1 cellular context compared by ENCODE assay signal in the genomic region with DNA sequence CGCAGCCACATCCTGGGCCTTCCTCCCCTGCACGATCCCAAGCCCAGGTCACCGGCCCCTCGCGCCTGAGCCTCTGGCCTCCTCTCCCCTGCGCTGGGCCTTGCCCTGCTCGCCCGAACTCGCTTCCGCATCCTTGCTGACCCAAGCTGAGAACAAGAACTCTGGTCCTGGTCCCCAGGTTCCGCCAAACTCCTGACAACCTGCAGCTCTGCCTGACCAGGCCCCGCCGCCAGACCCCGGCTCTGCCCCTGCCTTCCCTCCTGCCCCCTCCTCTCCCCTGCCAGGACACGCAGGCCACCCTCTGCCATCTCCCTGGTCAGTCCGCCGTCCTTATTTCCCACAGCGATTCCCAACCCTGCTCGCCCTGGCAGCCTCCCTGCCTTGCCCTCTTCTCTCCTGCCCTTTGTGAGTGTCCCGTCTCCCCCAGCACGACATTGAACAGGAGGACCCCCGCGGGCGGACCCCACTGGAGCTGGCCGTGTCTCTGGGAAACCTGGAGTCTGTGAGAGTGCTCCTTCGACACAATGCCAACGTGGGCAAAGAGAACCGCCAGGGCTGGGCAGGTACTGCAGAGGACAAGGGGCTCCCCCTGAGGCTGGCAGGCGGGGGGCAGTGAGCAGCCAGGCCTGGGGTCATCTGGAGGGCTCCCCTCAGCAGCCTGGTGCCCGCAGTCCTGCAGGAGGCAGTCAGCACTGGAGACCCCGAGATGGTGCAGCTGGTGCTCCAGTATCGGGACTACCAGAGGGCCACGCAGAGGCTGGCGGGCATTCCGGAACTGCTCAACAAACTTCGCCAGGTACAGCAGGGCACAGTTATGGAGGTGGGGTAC.
TF ChIP-seq lines count a peak whose summit lies in the region.

No MANE protein-coding gene starts in this region.

TF ChIP-seq in SK-N-SH treated with all-trans-retinoic acid at 6 μM for 48 hours, 23 proteins besides CTCF, POLR2A, EP300 and RAD21 (continued from another document):
- TF ChIP-seq, protein P1, sequence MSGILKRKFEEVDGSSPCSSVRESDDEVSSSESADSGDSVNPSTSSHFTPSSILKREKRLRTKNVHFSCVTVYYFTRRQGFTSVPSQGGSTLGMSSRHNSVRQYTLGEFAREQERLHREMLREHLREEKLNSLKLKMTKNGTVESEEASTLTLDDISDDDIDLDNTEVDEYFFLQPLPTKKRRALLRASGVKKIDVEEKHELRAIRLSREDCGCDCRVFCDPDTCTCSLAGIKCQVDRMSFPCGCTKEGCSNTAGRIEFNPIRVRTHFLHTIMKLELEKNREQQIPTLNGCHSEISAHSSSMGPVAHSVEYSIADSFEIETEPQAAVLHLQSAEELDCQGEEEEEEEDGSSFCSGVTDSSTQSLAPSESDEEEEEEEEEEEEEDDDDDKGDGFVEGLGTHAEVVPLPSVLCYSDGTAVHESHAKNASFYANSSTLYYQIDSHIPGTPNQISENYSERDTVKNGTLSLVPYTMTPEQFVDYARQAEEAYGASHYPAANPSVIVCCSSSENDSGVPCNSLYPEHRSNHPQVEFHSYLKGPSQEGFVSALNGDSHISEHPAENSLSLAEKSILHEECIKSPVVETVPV (CRISPR knock-in tag; IDR thresholded peaks at IDR 0.05): no peak
- TF ChIP-seq, protein P2, sequence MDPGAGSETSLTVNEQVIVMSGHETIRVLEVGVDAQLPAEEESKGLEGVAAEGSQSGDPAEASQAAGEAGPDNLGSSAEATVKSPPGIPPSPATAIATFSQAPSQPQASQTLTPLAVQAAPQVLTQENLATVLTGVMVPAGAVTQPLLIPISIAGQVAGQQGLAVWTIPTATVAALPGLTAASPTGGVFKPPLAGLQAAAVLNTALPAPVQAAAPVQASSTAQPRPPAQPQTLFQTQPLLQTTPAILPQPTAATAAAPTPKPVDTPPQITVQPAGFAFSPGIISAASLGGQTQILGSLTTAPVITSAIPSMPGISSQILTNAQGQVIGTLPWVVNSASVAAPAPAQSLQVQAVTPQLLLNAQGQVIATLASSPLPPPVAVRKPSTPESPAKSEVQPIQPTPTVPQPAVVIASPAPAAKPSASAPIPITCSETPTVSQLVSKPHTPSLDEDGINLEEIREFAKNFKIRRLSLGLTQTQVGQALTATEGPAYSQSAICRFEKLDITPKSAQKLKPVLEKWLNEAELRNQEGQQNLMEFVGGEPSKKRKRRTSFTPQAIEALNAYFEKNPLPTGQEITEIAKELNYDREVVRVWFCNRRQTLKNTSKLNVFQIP (CRISPR knock-in tag; IDR thresholded peaks at IDR 0.05; ENCODE audit: borderline replicate concordance, low read depth): no peak
- no peak for TF ChIP-seq ZFP3 (CRISPR knock-in tag; IDR thresholded peaks at IDR 0.05)
- no peak for TF ChIP-seq TSHZ2 (CRISPR knock-in tag; IDR thresholded peaks at IDR 0.05)
- no peak for TF ChIP-seq ZFP30 (CRISPR knock-in tag; IDR thresholded peaks at IDR 0.05)
- TF ChIP-seq ZNF565 (CRISPR knock-in tag; conservative IDR thresholded peaks at IDR 0.05; ENCODE audit: low read depth): no peak
